In the genomic region with DNA sequence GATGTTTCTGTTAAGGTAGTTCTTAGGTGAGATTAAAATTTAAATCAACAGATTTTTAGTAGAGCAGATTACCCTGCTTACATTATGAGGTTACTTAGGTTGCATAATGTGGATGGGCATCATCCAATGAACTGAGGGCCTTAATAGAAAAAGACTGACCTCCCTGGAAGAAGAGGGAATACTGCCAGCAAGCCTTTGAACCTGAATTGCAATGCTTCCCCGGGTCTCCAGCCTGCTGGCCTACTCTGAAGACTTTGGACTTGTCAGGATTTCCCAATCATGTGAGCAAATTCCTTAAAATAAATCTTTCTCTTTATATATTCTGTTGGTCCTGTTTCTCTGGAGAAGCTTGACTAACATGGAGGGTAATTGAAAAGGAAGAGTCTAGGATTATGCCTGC, we compare ENCODE assay signal across 14 cellular contexts.
A peak's percentile ranks its signal among the peaks of the same experiment; 100 is the strongest.
DNase-seq lines count a peak whose midpoint lies in the region; ATAC-seq, FAIRE-seq and TF ChIP-seq lines count a peak whose summit lies in the region.
"Had no signal": no experiment of that assay in that cellular context is flagged by ENCODE, and none has a peak within 500 bp of the region (broad histone marks: within the 10 kb centered on the region; RNA-seq: fewer than 3 reads in every experiment).

No MANE protein-coding gene starts in this region.

- TF ChIP-seq POLR2A in A549 (IDR thresholded peaks at IDR 0.05; ENCODE audit: low read length) = no peak
- TF ChIP-seq POLR2A in right lobe of liver (IDR thresholded peaks at IDR 0.05) = no peak

- no peak overlapping the region for H3K4me3 ChIP-seq in A549
- no peak overlapping the region for H3K4me3 ChIP-seq in adipocyte (ENCODE audit: low read length)
- H3K4me3 ChIP-seq in right lobe of liver = no peak overlapping the region
- no peak overlapping the region for H3K4me3 ChIP-seq in heart right ventricle
- H3K4me3 ChIP-seq: BLaER1 treated with 17β-estradiol and CSF1 and Interleukin-3, amounts not matched to agents 10 nM and 100 nM had no signal

- H3K36me3 ChIP-seq in adipocyte (ENCODE audit: control insufficient read depth, insufficient read depth, low read length, severe bottlenecking) (no peaks in the 10 kb centered on the region), right lobe of liver (no peaks in the 10 kb centered on the region), heart right ventricle (no peaks in the 10 kb centered on the region)
- H3K36me3 ChIP-seq: BLaER1 treated with 17β-estradiol and CSF1 and Interleukin-3, amounts not matched to agents 10 nM and 100 nM had no signal

- H3K27me3 ChIP-seq in adipocyte (replicated peaks; ENCODE audit: control insufficient read depth, insufficient read depth, low read length) = no peaks in the 10 kb centered on the region
- no peaks in the 10 kb centered on the region for H3K27me3 ChIP-seq in right lobe of liver
- H3K27me3 ChIP-seq in heart right ventricle = no peaks in the 10 kb centered on the region
- H3K27me3 ChIP-seq: BLaER1 treated with 17β-estradiol and CSF1 and Interleukin-3, amounts not matched to agents 10 nM and 100 nM had no signal

- FAIRE-seq in A549 (lab: Jason Lieb, UNC) = no peak
- FAIRE-seq in urothelium cell line (lab: Jason Lieb, UNC) = no peak

- peak overlapping the region; percentile 10; the same call in 1 of the 3 replicates for H3K4me2 ChIP-seq in A549
- H3K4me2 ChIP-seq: BLaER1 treated with 17β-estradiol and CSF1 and Interleukin-3, amounts not matched to agents 10 nM and 100 nM had no signal

- CTCF ChIA-PET in A549 (lab: Yijun Ruan, JAX) = no interaction called here

- intact Hi-C loops in right lobe of liver (cut with DNase I) (no loop called here), heart right ventricle (cut with DNase I) (no loop called here), left colon (cut with DNase I, micrococcal nuclease) (no loop called here)

- WGBS in A549 (ENCODE audit: missing lambda C conversion rate) = 0% methylated on average over 1 of the region's 1 CpG
- 10% methylated on average over 1 of the region's 1 CpG for WGBS in right lobe of liver (ENCODE audit: insufficient coverage, low coverage, low lambda C conversion rate, missing lambda C conversion rate)
- 69 to 75% methylated on average over 1 of the region's 1 CpG for WGBS in heart right ventricle, 2 donors

- no peak for TF ChIP-seq EP300 in A549 (IDR thresholded peaks at IDR 0.05)

- TF ChIP-seq CTCF in A549 (IDR thresholded peaks at IDR 0.05) = no peak
- TF ChIP-seq CTCF in right lobe of liver (IDR thresholded peaks at IDR 0.05) = no peak
- no peak for TF ChIP-seq CTCF in heart right ventricle (IDR thresholded peaks at IDR 0.05)

- DNase-seq in A549 (ENCODE audit: low read depth in 1 of 2, low spot score in 1 of 2) = peak in 1 of 2 experiments; percentile 11
- DNase-seq in adipocyte (ENCODE audit: low read depth) = peak; percentile 19
- DNase-seq in fibroblast of peridontal ligament (ENCODE audit: extremely low read depth) = peak; percentile 10
- DNase-seq in right lobe of liver = peak in 2 of 3 donors; percentile 53 to 58
- no peak for DNase-seq in heart right ventricle
- DNase-seq in left colon = no peak
- no peak for DNase-seq in NCI-H2029 (lab: John Stamatoyannopoulos, UW)
- no peak for DNase-seq in urothelium cell line (ENCODE audit: low spot score)
- DNase-seq: ACHN; CD4-positive, CD25-positive, alpha-beta regulatory T cell; DMS 273 treated with DMSO at 0.1 percent for 48 hours; H7 had no signal

- H3K27ac ChIP-seq in A549 = no peak overlapping the region
- peak overlapping the region in 1 of 3 donors; percentile 38 for H3K27ac ChIP-seq in right lobe of liver
- H3K27ac ChIP-seq in heart right ventricle = no peak overlapping the region
- H3K27ac ChIP-seq: 22Rv1; BLaER1 treated with 17β-estradiol and CSF1 and Interleukin-3, amounts not matched to agents 10 nM and 100 nM had no signal

- no peaks in the 10 kb centered on the region for H3K9me3 ChIP-seq in A549
- H3K9me3 ChIP-seq in adipocyte (ENCODE audit: control insufficient read depth, low read length) = no peaks in the 10 kb centered on the region
- no peaks in the 10 kb centered on the region for H3K9me3 ChIP-seq in right lobe of liver
- no peaks in the 10 kb centered on the region for H3K9me3 ChIP-seq in heart right ventricle
- H3K9me3 ChIP-seq: BLaER1 treated with 17β-estradiol and CSF1 and Interleukin-3, amounts not matched to agents 10 nM and 100 nM had no signal

- no peak overlapping the region for H3K9ac ChIP-seq in adipocyte (ENCODE audit: low read length)
- H3K9ac ChIP-seq: BLaER1 treated with 17β-estradiol and CSF1 and Interleukin-3, amounts not matched to agents 10 nM and 100 nM had no signal

- ATAC-seq in A549 (no peak), right lobe of liver (peak; percentile 67 to 93 (median 83)), heart right ventricle (no peak), left colon (no peak)

- H3K4me1 ChIP-seq in A549 = peaks cover 13% of the 10 kb centered on the region; the same call in 2 of the 3 replicates
- peaks cover 7% of the 10 kb centered on the region for H3K4me1 ChIP-seq in adipocyte (ENCODE audit: control insufficient read depth, insufficient read depth, low read length)
- peaks cover 0 to 15% (median 0%) of the 10 kb centered on the region in 4 donors for H3K4me1 ChIP-seq in right lobe of liver
- H3K4me1 ChIP-seq in heart right ventricle = no peaks in the 10 kb centered on the region
- H3K4me1 ChIP-seq: BLaER1 treated with 17β-estradiol and CSF1 and Interleukin-3, amounts not matched to agents 10 nM and 100 nM had no signal

- TF ChIP-seq RAD21 in A549 (conservative IDR thresholded peaks at IDR 0.05 in 1 of 2, IDR thresholded peaks at IDR 0.05 in 1 of 2) = no peak

- POLR2A ChIA-PET in A549 (lab: Yijun Ruan, JAX) = no interaction called here

TF ChIP-seq in A549, 52 proteins besides CTCF, POLR2A, EP300 and RAD21:
- TF ChIP-seq POLR2AphosphoS2 (conservative IDR thresholded peaks at IDR 0.05; ENCODE audit: low read length) (no peak), SMC3 (IDR thresholded peaks at IDR 0.05) (no peak), HEYL (CRISPR knock-in tag; IDR thresholded peaks at IDR 0.05) (no peak), RFX5 (IDR thresholded peaks at IDR 0.05) (no peak), HOXA7 (CRISPR knock-in tag; IDR thresholded peaks at IDR 0.05) (no peak), KDM1A (IDR thresholded peaks at IDR 0.05; ENCODE audit: low read depth) (no peak), HOXB13 (CRISPR knock-in tag; IDR thresholded peaks at IDR 0.05; ENCODE audit: low read depth) (no peak), BHLHE40 (IDR thresholded peaks at IDR 0.05; ENCODE audit: low read depth, low read length) (no peak), CBX2 (IDR thresholded peaks at IDR 0.05; ENCODE audit: borderline replicate concordance, low read depth) (no peak), ESRRA (IDR thresholded peaks at IDR 0.05; ENCODE audit: borderline replicate concordance, low read length) (no peak), FOSL2 (IDR thresholded peaks at IDR 0.05) (no peak), FOSL2 (CRISPR knock-in tag; IDR thresholded peaks at IDR 0.05) (no peak), MAZ (IDR thresholded peaks at IDR 0.05; ENCODE audit: borderline replicate concordance, low read depth, low read length) (no peak), ZFP36 (IDR thresholded peaks at IDR 0.05; ENCODE audit: borderline replicate concordance, partially characterized antibody) (no peak), EHMT2 (IDR thresholded peaks at IDR 0.05; ENCODE audit: low read depth) (no peak), CHD4 (IDR thresholded peaks at IDR 0.05; ENCODE audit: borderline replicate concordance) (no peak)

Comparison
In these comparisons a context has a peak if more than half of its experiments do, and no peak if none do; other contexts are left out.
1. ATAC-seq: peak in right lobe of liver (4 of 4); none in A549 (0 of 2), heart right ventricle (0 of 8) and left colon (single experiment).
2. DNase-seq: peak in adipocyte (single experiment), fibroblast of peridontal ligament (single experiment) and right lobe of liver (2 of 3); none in heart right ventricle (0 of 2), left colon (0 of 2), NCI-H2029 (single experiment) and urothelium cell line (single experiment).